In genomic region chr11:44629732-44630345, GRCh38 we compare ENCODE assay signal across 23 cellular contexts.
A peak's percentile ranks its signal among the peaks of the same experiment; 100 is the strongest.
DNase-seq lines count a peak whose midpoint lies in the region; ATAC-seq and TF ChIP-seq lines count a peak whose summit lies in the region.
"Had no signal": no experiment of that assay in that cellular context is flagged by ENCODE, and none has a peak within 500 bp of the region (broad histone marks: within the 10 kb centered on the region; RNA-seq: fewer than 3 reads in every experiment).

No MANE protein-coding gene starts in this region.

- peaks cover 2% of the 10 kb centered on the region for H3K4me1 Mint-ChIP-seq in activated T-helper 17 cell treated with anti-CD3 and anti-CD28 coated beads, Interleukin-2, amount 50 U/mL, for 72 hours
- H3K4me1 Mint-ChIP-seq in endodermal cell = peaks cover 8% of the 10 kb centered on the region

- peaks cover 3% of the 10 kb centered on the region for H3K27me3 Mint-ChIP-seq in activated T-helper 17 cell treated with anti-CD3 and anti-CD28 coated beads, Interleukin-2, amount 50 U/mL, for 72 hours
- peaks cover 6% of the 10 kb centered on the region for H3K27me3 Mint-ChIP-seq in endodermal cell (ENCODE audit: insufficient read depth)
- H3K27me3 Mint-ChIP-seq: activated naive CD8-positive, alpha-beta T cell had no signal

- no peaks in the 10 kb centered on the region for H3K9me3 Mint-ChIP-seq in activated T-helper 17 cell treated with anti-CD3 and anti-CD28 coated beads, Interleukin-2, amount 50 U/mL, for 72 hours
- H3K9me3 Mint-ChIP-seq in endodermal cell = peaks cover 2% of the 10 kb centered on the region
- H3K9me3 Mint-ChIP-seq: activated T-helper 1 cell treated with anti-CD3 and anti-CD28 coated beads, Interleukin-12 subunit alpha, Interleukin-12 subunit beta, Interleukin-2, Interleukin-4 antibody, amounts not matched to agents 30 ng/mL and 10 ng/mL and 1 ng/mL, durations not matched to agents 14 hours and 24 hours and 36 hours; dendritic cell treated with granulocyte-macrophage colony-stimulating factor and Interleukin-4, amounts not matched to agents 40 ng/mL and 50 ng/mL, for 4 days; natural killer cell treated with Interleukin-12 subunit alpha and Interleukin-12 subunit beta and Interleukin-15 and Interleukin-18, amount 100 ng/mL, for 72 hours had no signal

- H3K36me3 Mint-ChIP-seq in activated T-helper 17 cell treated with anti-CD3 and anti-CD28 coated beads, Interleukin-2, amount 50 U/mL, for 72 hours (ENCODE audit: low read depth) = peaks cover 6% of the 10 kb centered on the region
- H3K36me3 Mint-ChIP-seq in endodermal cell (ENCODE audit: low read depth) = no peaks in the 10 kb centered on the region
- H3K36me3 Mint-ChIP-seq: natural killer cell treated with Interleukin-12 subunit alpha and Interleukin-12 subunit beta and Interleukin-15 and Interleukin-18, amount 100 ng/mL, for 72 hours had no signal

- DNase-seq in endodermal cell (peak; percentile 9), mucosa of gallbladder (ENCODE audit: low spot score) (peak; percentile 6), substantia nigra (lab: John Stamatoyannopoulos, UW) (peak in 10 of 49 donors; percentile 20 to 70 (median 39)), GOT3 (lab: John Stamatoyannopoulos, UW) (no peak), HK-2 (ENCODE audit: unreplicated experiment) (no peak), SKM-1 (lab: John Stamatoyannopoulos, UW; ENCODE audit: unreplicated experiment) (no peak)
- DNase-seq: activated CD4-positive, alpha-beta T cell treated with anti-CD3 and anti-CD28 coated beads, Interleukin-2, amount 50 U/mL, for 48 hours; NCI-H1092; NCI-H1930; NCI-H526; NK-92 treated with Interleukin-12 subunit alpha and Interleukin-12 subunit beta, amount 100 ng/mL, for 24 hours; PC-3; stimulated activated CD4-positive, alpha-beta T cell treated with anti-CD3 and anti-CD28 coated beads, Interleukin-2, amount 100 ng/mL, for 48 hours; WERI-Rb-1 had no signal

- H3K27me3 ChIP-seq in endodermal cell (ENCODE audit: control insufficient read depth, insufficient read depth, low read length, poor library complexity, severe bottlenecking) = no peaks in the 10 kb centered on the region
- H3K27me3 ChIP-seq: pancreas, suprapubic skin had no signal

- H3K9me3 ChIP-seq in endodermal cell (ENCODE audit: control insufficient read depth, low read length) = no peaks in the 10 kb centered on the region
- H3K9me3 ChIP-seq: pancreas, suprapubic skin had no signal

- no peak overlapping the region for H3K4me3 Mint-ChIP-seq in activated T-helper 17 cell treated with anti-CD3 and anti-CD28 coated beads, Interleukin-2, amount 50 U/mL, for 72 hours
- H3K4me3 Mint-ChIP-seq in endodermal cell = no peak overlapping the region
- H3K4me3 Mint-ChIP-seq: activated naive CD8-positive, alpha-beta T cell; activated T-helper 1 cell treated with anti-CD3 and anti-CD28 coated beads, Interleukin-12 subunit alpha, Interleukin-12 subunit beta, Interleukin-2, Interleukin-4 antibody, amounts not matched to agents 30 ng/mL and 10 ng/mL and 1 ng/mL, durations not matched to agents 14 hours and 24 hours and 36 hours; dendritic cell treated with granulocyte-macrophage colony-stimulating factor and Interleukin-4, amounts not matched to agents 40 ng/mL and 50 ng/mL, for 4 days; natural killer cell treated with Interleukin-12 subunit alpha and Interleukin-12 subunit beta and Interleukin-15 and Interleukin-18, amount 100 ng/mL, for 72 hours had no signal

- H3K27ac Mint-ChIP-seq in activated T-helper 17 cell treated with anti-CD3 and anti-CD28 coated beads, Interleukin-2, amount 50 U/mL, for 72 hours = peak overlapping the region; percentile 68
- H3K27ac Mint-ChIP-seq in endodermal cell = no peak overlapping the region
- H3K27ac Mint-ChIP-seq: activated T-helper 1 cell treated with anti-CD3 and anti-CD28 coated beads, Interleukin-12 subunit alpha, Interleukin-12 subunit beta, Interleukin-2, Interleukin-4 antibody, amounts not matched to agents 30 ng/mL and 10 ng/mL and 1 ng/mL, durations not matched to agents 14 hours and 24 hours and 36 hours; dendritic cell treated with granulocyte-macrophage colony-stimulating factor and Interleukin-4, amounts not matched to agents 40 ng/mL and 50 ng/mL, for 4 days; natural killer cell treated with Interleukin-12 subunit alpha and Interleukin-12 subunit beta and Interleukin-15 and Interleukin-18, amount 100 ng/mL, for 72 hours had no signal

- no peak for ATAC-seq in activated T-helper 17 cell treated with anti-CD3 and anti-CD28 coated beads, Interleukin-2, amount 50 U/mL, for 72 hours (replicated peaks)
- ATAC-seq: natural killer cell treated with Interleukin-12 subunit alpha and Interleukin-12 subunit beta and Interleukin-15 and Interleukin-18, amount 100 ng/mL, for 72 hours; pancreas; PC-3; right cardiac atrium; Right ventricle myocardium inferior had no signal

- no peak for TF ChIP-seq CTCF in endodermal cell (conservative IDR thresholded peaks at IDR 0.05)

- H3K27ac ChIP-seq in endodermal cell (ENCODE audit: low read depth, low read length) (no peak overlapping the region), substantia nigra (ENCODE audit: low read depth, low read length, poor library complexity, severe bottlenecking) (peak overlapping the region; percentile 98)
- H3K27ac ChIP-seq: pancreas, suprapubic skin, WERI-Rb-1 had no signal

- H3K9ac ChIP-seq in endodermal cell (ENCODE audit: extremely low read depth, low read length, poor library complexity, severe bottlenecking) = no peak overlapping the region

- H3K4me1 ChIP-seq in endodermal cell (ENCODE audit: control insufficient read depth, insufficient read depth, low read length) = no peaks in the 10 kb centered on the region

- H3K36me3 ChIP-seq in endodermal cell (ENCODE audit: control insufficient read depth, insufficient read depth, low read length) = no peaks in the 10 kb centered on the region
- H3K36me3 ChIP-seq: pancreas, suprapubic skin, WERI-Rb-1 had no signal

- no peak overlapping the region for H3K4me3 ChIP-seq in endodermal cell (ENCODE audit: low read length)
- H3K4me3 ChIP-seq: pancreas, suprapubic skin had no signal

- WGBS in endodermal cell (ENCODE audit: insufficient coverage in 1 of 2, insufficient read length in 1 of 2), 2 experiments = 89 to 97% methylated on average over 3 to 8 of the region's 8 CpGs

Comparison
In these comparisons a context has a peak if more than half of its experiments do, and no peak if none do; other contexts are left out.
1. DNase-seq: peak in endodermal cell (single experiment) and mucosa of gallbladder (single experiment); none in GOT3 (single experiment), HK-2 (single experiment) and SKM-1 (single experiment).